ENCODE assay signal across 33 cellular contexts in the genomic region with DNA sequence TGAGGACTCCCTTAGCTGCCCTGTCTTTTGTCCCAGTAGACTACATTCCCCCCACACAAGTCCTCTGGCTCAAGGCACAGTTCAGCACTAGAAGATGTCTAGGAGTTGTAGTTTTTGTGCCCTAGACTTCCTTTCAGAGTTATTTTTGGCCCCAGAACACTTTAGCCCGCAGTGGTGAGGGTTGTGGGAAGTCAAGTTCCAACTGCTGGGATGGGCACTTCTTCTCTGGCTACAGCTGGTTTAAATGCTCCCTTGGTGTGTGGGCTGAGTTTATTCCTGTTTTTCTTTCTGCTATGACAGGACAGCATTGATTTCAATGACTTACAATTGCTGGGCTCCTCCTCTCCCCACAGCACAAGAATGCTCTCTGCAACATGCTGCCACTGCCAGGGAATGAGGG. TPM values are rescaled to one million over a fixed set of nuclear protein-coding genes. Genes with fewer than 3 reads are reported as not detected.
"Had no signal": no experiment of that assay in that cellular context is flagged by ENCODE, and none has a peak within 500 bp of the region (broad histone marks: within the 10 kb centered on the region; RNA-seq: fewer than 3 reads in every experiment).

No MANE protein-coding gene starts in this region.

- H3K27me3 ChIP-seq: right atrium auricular region, tibial nerve, upper lobe of left lung had no signal

- H3K27ac ChIP-seq: dorsolateral prefrontal cortex, epithelial cell of prostate, heart right ventricle, prostate gland, right atrium auricular region, skin epidermis, thoracic aorta, tibial nerve, upper lobe of left lung had no signal

- H3K36me3 ChIP-seq: heart right ventricle, prostate gland, right atrium auricular region, thoracic aorta, tibial nerve, upper lobe of left lung had no signal

- FAIRE-seq: colon, keratinocyte, urothelium cell line had no signal

- H3K9me3 ChIP-seq: heart right ventricle, prostate gland, right atrium auricular region, thoracic aorta, tibial nerve, upper lobe of left lung had no signal

- H3K4me3 ChIP-seq: dorsolateral prefrontal cortex, heart right ventricle, prostate gland, right atrium auricular region, skin epidermis, thoracic aorta, tibial nerve, upper lobe of left lung had no signal

- ATAC-seq: esophagus mucosa; heart right ventricle; left lobe of liver; natural killer cell treated with Interleukin-12 subunit alpha and Interleukin-12 subunit beta and Interleukin-15 and Interleukin-18, amount 100 ng/mL, for 72 hours; sciatic nerve; stimulated activated naive B cell treated with anti-CD40 and anti-IgM and Interleukin-4, amounts not matched to agents 10 μg/mL and 1 μg/mL and 100 μg/mL, for 72 hours had no signal

- H3K4me1 ChIP-seq: heart right ventricle, prostate gland, right atrium auricular region, tibial nerve, upper lobe of left lung had no signal

- DNase-seq: caudate nucleus; cerebellar nuclear complex; dorsolateral prefrontal cortex; effector CD4-positive, alpha-beta T cell; foreskin melanocyte; glutamatergic neuron; heart right ventricle; hippocampal formation; immature natural killer cell; mammary epithelial cell; mesendoderm; naive B cell; stimulated activated CD4-positive, alpha-beta T cell treated with anti-CD3 and anti-CD28 coated beads, Interleukin-15, amount 100 ng/mL, for 24 hours; stimulated activated CD4-positive, alpha-beta T cell treated with anti-CD3 and anti-CD28 coated beads, Interleukin-2, amount 100 ng/mL, for 48 hours; stimulated activated naive B cell treated with anti-CD40 and anti-IgM and Interleukin-4, amounts not matched to agents 10 μg/mL and 1 μg/mL and 100 μg/mL, for 72 hours; upper lobe of left lung had no signal

RNA-seq across cellular contexts. Expression of gene SLC13A1, which starts 56.6 kb away (rescaled TPM):
- total RNA-seq: esophagus mucosa; fibroblast of lung; heart right ventricle; lower leg skin; mammary epithelial cell; natural killer cell treated with Interleukin-12 subunit alpha and Interleukin-12 subunit beta and Interleukin-15 and Interleukin-18, amount 100 ng/mL, for 72 hours; neural crest cell; osteocyte; prostate gland; right atrium auricular region; sciatic nerve; thoracic aorta; tibial nerve; upper lobe of left lung had no signal
- polyA plus RNA-seq: fibroblast of lung, heart right ventricle, immature natural killer cell, keratinocyte, mammary epithelial cell had no signal
